In the genomic region with DNA sequence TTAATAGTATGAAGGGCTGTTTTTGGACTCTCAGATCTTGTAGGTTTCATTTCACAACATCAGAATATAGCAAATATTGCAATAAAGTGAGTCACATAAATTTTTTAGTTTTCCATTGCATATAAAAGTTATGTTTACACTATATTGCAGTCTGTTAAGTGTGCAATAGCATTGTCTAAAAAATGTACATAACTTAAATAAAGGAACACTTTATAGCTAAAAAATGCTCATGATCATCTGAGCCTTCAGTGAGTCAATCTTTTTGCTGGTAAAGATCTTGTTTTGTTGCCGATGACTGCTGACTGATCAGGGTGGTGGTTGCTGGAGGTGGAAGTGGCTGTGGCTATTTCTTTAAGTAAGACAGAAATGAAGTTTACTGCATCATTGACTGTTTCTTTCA, we compare ENCODE assay signal across 23 cellular contexts. TPM values are rescaled to one million over a fixed set of nuclear protein-coding genes. Genes with fewer than 3 reads are reported as not detected.
"Had no signal": no experiment of that assay in that cellular context is flagged by ENCODE, and none has a peak within 500 bp of the region (broad histone marks: within the 10 kb centered on the region; RNA-seq: fewer than 3 reads in every experiment).

No MANE protein-coding gene starts in this region.

- H3K36me3 ChIP-seq: gastroesophageal sphincter, left lung, lower lobe of right lung, ovary, right atrium auricular region, sigmoid colon, thoracic aorta, transverse colon had no signal

- DNase-seq: cortex of kidney; dorsolateral prefrontal cortex; effector CD8-positive, alpha-beta T cell; glutamatergic neuron; immature natural killer cell; left lung; lower lobe of right lung; mesendoderm; naive thymus-derived CD4-positive, alpha-beta T cell; ovary; sigmoid colon; stimulated activated CD4-positive, alpha-beta T cell treated with anti-CD3 and anti-CD28 coated beads, Interleukin-2, amount 100 ng/mL, for 24 hours; stimulated activated CD4-positive, alpha-beta T cell treated with anti-CD3 and anti-CD28 coated beads, Interleukin-4, amount 100 ng/mL, for 4 hours; stimulated activated naive B cell treated with anti-CD40 and anti-IgM and Interleukin-4, amounts not matched to agents 10 μg/mL and 1 μg/mL and 100 μg/mL, for 72 hours; stimulated activated naive CD8-positive, alpha-beta T cell treated with anti-CD3 and anti-CD28 coated beads, Interleukin-15, amount 100 ng/mL, for 72 hours; substantia nigra; transverse colon had no signal

- H3K27me3 ChIP-seq: gastroesophageal sphincter, left lung, ovary, right atrium auricular region, sigmoid colon, transverse colon had no signal

- H3K9me3 ChIP-seq: lower lobe of right lung, ovary, thoracic aorta, transverse colon had no signal

- H3K27ac ChIP-seq: dorsolateral prefrontal cortex, gastroesophageal sphincter, left lung, lower lobe of right lung, ovary, right atrium auricular region, sigmoid colon, skin epidermis, thoracic aorta, transverse colon had no signal

- H3K4me1 ChIP-seq: gastroesophageal sphincter, left lung, lower lobe of right lung, right atrium auricular region, sigmoid colon, transverse colon had no signal

- H3K4me3 ChIP-seq: dorsolateral prefrontal cortex, gastroesophageal sphincter, left lung, lower lobe of right lung, ovary, right atrium auricular region, sigmoid colon, skin epidermis, thoracic aorta, transverse colon had no signal

- ATAC-seq: esophagus mucosa; gastroesophageal sphincter; left lung; lower lobe of right lung; naive thymus-derived CD4-positive, alpha-beta T cell; stimulated activated naive B cell treated with anti-CD40 and anti-IgM and Interleukin-4, amounts not matched to agents 10 μg/mL and 1 μg/mL and 100 μg/mL, for 72 hours; stimulated activated naive CD8-positive, alpha-beta T cell treated with anti-CD3 and anti-CD28 coated beads, Interleukin-15, amount 100 ng/mL, for 72 hours had no signal

RNA-seq across cellular contexts. Expression of gene ABCA13, which starts 42.0 kb away (rescaled TPM):
- total RNA-seq: fibroblast of villous mesenchyme, right atrium auricular region, thoracic aorta had no signal
